8 cellular contexts compared by ENCODE assay signal in genomic region chr2:20509766-20510490, GRCh38.
DNase-seq lines count a peak whose midpoint lies in the region; ATAC-seq and TF ChIP-seq lines count a peak whose summit lies in the region.

No MANE protein-coding gene starts in this region.

- intact Hi-C loops in activated CD4-positive, alpha-beta memory T cell treated with anti-CD3 and anti-CD28 coated beads for 36 hours (cut with micrococcal nuclease) = no loop called here
- intact Hi-C loops in natural killer cell (cut with micrococcal nuclease) = no loop called here

- peaks cover 2% of the 10 kb centered on the region for H3K27me3 Mint-ChIP-seq in activated CD4-positive, alpha-beta memory T cell treated with anti-CD3 and anti-CD28 coated beads for 36 hours
- H3K27me3 Mint-ChIP-seq in activated CD4-positive, alpha-beta memory T cell treated with anti-CD3 and anti-CD28 coated beads, Interleukin-2, amount 10 ng/mL, durations not matched to agents 7 days and 5 days = no peaks in the 10 kb centered on the region
- H3K27me3 Mint-ChIP-seq in type B pancreatic cell = no peaks in the 10 kb centered on the region
- peaks cover 0 to 9% of the 10 kb centered on the region in 2 donors for H3K27me3 Mint-ChIP-seq in natural killer cell (ENCODE audit: low read depth in 2 of 2)

- no peak overlapping the region for H3K4me3 ChIP-seq in fibroblast of pulmonary artery (replicated peaks; ENCODE audit: low read depth, low read length)

- H3K4me3 Mint-ChIP-seq in activated CD4-positive, alpha-beta memory T cell treated with anti-CD3 and anti-CD28 coated beads for 36 hours = no peak overlapping the region
- H3K4me3 Mint-ChIP-seq in activated CD4-positive, alpha-beta memory T cell treated with anti-CD3 and anti-CD28 coated beads, Interleukin-2, amount 10 ng/mL, durations not matched to agents 7 days and 5 days = no peak overlapping the region
- no peak overlapping the region for H3K4me3 Mint-ChIP-seq in type B pancreatic cell
- no peak overlapping the region for H3K4me3 Mint-ChIP-seq in natural killer cell

- peaks cover 10% of the 10 kb centered on the region for H3K4me1 Mint-ChIP-seq in activated CD4-positive, alpha-beta memory T cell treated with anti-CD3 and anti-CD28 coated beads for 36 hours (ENCODE audit: low read depth)
- peaks cover 10% of the 10 kb centered on the region for H3K4me1 Mint-ChIP-seq in activated CD4-positive, alpha-beta memory T cell treated with anti-CD3 and anti-CD28 coated beads, Interleukin-2, amount 10 ng/mL, durations not matched to agents 7 days and 5 days
- peaks cover 13% of the 10 kb centered on the region for H3K4me1 Mint-ChIP-seq in type B pancreatic cell (ENCODE audit: unreplicated experiment)
- peaks cover 0 to 8% of the 10 kb centered on the region in 2 donors for H3K4me1 Mint-ChIP-seq in natural killer cell

- H3K27ac Mint-ChIP-seq in activated CD4-positive, alpha-beta memory T cell treated with anti-CD3 and anti-CD28 coated beads for 36 hours = no peak overlapping the region
- H3K27ac Mint-ChIP-seq in activated CD4-positive, alpha-beta memory T cell treated with anti-CD3 and anti-CD28 coated beads, Interleukin-2, amount 10 ng/mL, durations not matched to agents 7 days and 5 days = no peak overlapping the region
- H3K27ac Mint-ChIP-seq in type B pancreatic cell = peak overlapping the region; percentile 44
- H3K27ac Mint-ChIP-seq in natural killer cell = no peak overlapping the region

- no peak for ATAC-seq in natural killer cell
- no peak for ATAC-seq in GM18511 (IDR thresholded peaks at IDR 0.05; ENCODE audit: unreplicated experiment)

- CTCF ChIA-PET in activated CD4-positive, alpha-beta memory T cell treated with anti-CD3 and anti-CD28 coated beads for 36 hours (lab: Charles Lee) = no interaction called here
- CTCF ChIA-PET in activated CD4-positive, alpha-beta memory T cell treated with anti-CD3 and anti-CD28 coated beads, Interleukin-2, amount 10 ng/mL, durations not matched to agents 7 days and 5 days (lab: Charles Lee) = no interaction called here

- peaks cover under 1% of the 10 kb centered on the region for H3K9me3 Mint-ChIP-seq in activated CD4-positive, alpha-beta memory T cell treated with anti-CD3 and anti-CD28 coated beads for 36 hours
- peaks cover under 1% of the 10 kb centered on the region for H3K9me3 Mint-ChIP-seq in activated CD4-positive, alpha-beta memory T cell treated with anti-CD3 and anti-CD28 coated beads, Interleukin-2, amount 10 ng/mL, durations not matched to agents 7 days and 5 days
- peaks cover 1% of the 10 kb centered on the region for H3K9me3 Mint-ChIP-seq in type B pancreatic cell
- no peaks in the 10 kb centered on the region for H3K9me3 Mint-ChIP-seq in natural killer cell

- POLR2A ChIA-PET in activated CD4-positive, alpha-beta memory T cell treated with anti-CD3 and anti-CD28 coated beads for 36 hours (lab: Charles Lee) = no interaction called here
- POLR2A ChIA-PET in activated CD4-positive, alpha-beta memory T cell treated with anti-CD3 and anti-CD28 coated beads, Interleukin-2, amount 10 ng/mL, durations not matched to agents 7 days and 5 days (lab: Charles Lee) = no interaction called here

- TF ChIP-seq CTCF in fibroblast of pulmonary artery (IDR thresholded peaks at IDR 0.05; ENCODE audit: low read length, missing control alignments) (no peak), type B pancreatic cell (conservative IDR thresholded peaks at IDR 0.05) (no peak), natural killer cell (IDR thresholded peaks at IDR 0.05) (no peak)

- peak; percentile 27 for DNase-seq in activated CD4-positive, alpha-beta memory T cell treated with anti-CD3 and anti-CD28 coated beads for 36 hours
- DNase-seq in activated CD4-positive, alpha-beta memory T cell treated with anti-CD3 and anti-CD28 coated beads, Interleukin-2, amount 10 ng/mL, durations not matched to agents 7 days and 5 days = no peak
- DNase-seq in NCI-H82 treated with DMSO at 0.1 percent for 48 hours (lab: John Stamatoyannopoulos, UW; ENCODE audit: unreplicated experiment) (peak; percentile 71), fibroblast of pulmonary artery (ENCODE audit: low read depth) (peak; percentile 13), type B pancreatic cell (ENCODE audit: extremely low spot score, unreplicated experiment) (no peak), mesenteric fat pad (ENCODE audit: low spot score) (no peak), natural killer cell (no peak)

- no peaks in the 10 kb centered on the region for H3K36me3 Mint-ChIP-seq in activated CD4-positive, alpha-beta memory T cell treated with anti-CD3 and anti-CD28 coated beads for 36 hours
- H3K36me3 Mint-ChIP-seq in activated CD4-positive, alpha-beta memory T cell treated with anti-CD3 and anti-CD28 coated beads, Interleukin-2, amount 10 ng/mL, durations not matched to agents 7 days and 5 days (ENCODE audit: low read depth) = peaks cover under 1% of the 10 kb centered on the region
- H3K36me3 Mint-ChIP-seq in type B pancreatic cell = no peaks in the 10 kb centered on the region
- H3K36me3 Mint-ChIP-seq in natural killer cell = no peaks in the 10 kb centered on the region

Comparison
In these comparisons a context has a peak if more than half of its experiments do, and no peak if none do; other contexts are left out.
1. DNase-seq: peak in activated CD4-positive, alpha-beta memory T cell treated with anti-CD3 and anti-CD28 coated beads for 36 hours (single experiment), NCI-H82 treated with DMSO at 0.1 percent for 48 hours (single experiment) and fibroblast of pulmonary artery (single experiment); none in activated CD4-positive, alpha-beta memory T cell treated with anti-CD3 and anti-CD28 coated beads, Interleukin-2, amount 10 ng/mL, durations not matched to agents 7 days and 5 days (single experiment), type B pancreatic cell (single experiment), mesenteric fat pad (single experiment) and natural killer cell (single experiment).